Comparison of ENCODE assay signal across 1 cellular context in genomic region chr7:130987092-130987491, GRCh38.
TF ChIP-seq lines count a peak whose summit lies in the region.

No MANE protein-coding gene starts in this region.

TF ChIP-seq in GM23338, 12 proteins besides CTCF, POLR2A, EP300 and RAD21 (continued from another document):
- TF ChIP-seq ZNF462 (CRISPR knock-in tag; IDR thresholded peaks at IDR 0.05) = no peak
- no peak for TF ChIP-seq ZNF114 (CRISPR knock-in tag; IDR thresholded peaks at IDR 0.05)
- TF ChIP-seq JUNB (IDR thresholded peaks at IDR 0.05; ENCODE audit: unreplicated experiment) = no peak
